ENCODE assay signal across 26 cellular contexts in genomic region chr3:9627901-9628633, GRCh38.
"Had no signal": no experiment of that assay in that cellular context is flagged by ENCODE, and none has a peak within 500 bp of the region (broad histone marks: within the 10 kb centered on the region; RNA-seq: fewer than 3 reads in every experiment).

No MANE protein-coding gene starts in this region.

- DNase-seq: effector CD4-positive, alpha-beta T cell; endodermal cell; erythroblast; glutamatergic neuron; left ventricle myocardium superior; mesenchymal stem cell; midbrain; occipital lobe; pancreas; psoas muscle; retina; right lobe of liver; stimulated activated CD4-positive, alpha-beta T cell treated with anti-CD3 and anti-CD28 coated beads, Interleukin-15, amount 100 ng/mL, for 24 hours; stimulated activated CD4-positive, alpha-beta T cell treated with anti-CD3 and anti-CD28 coated beads, Interleukin-1b, Interleukin-23, amount 100 ng/mL, for 48 hours; stimulated activated CD4-positive, alpha-beta T cell treated with anti-CD3 and anti-CD28 coated beads, Interleukin-4, amount 100 ng/mL, for 24 hours; upper lobe of left lung; uterus had no signal

- ATAC-seq: left ventricle myocardium superior; natural killer cell treated with Interleukin-12 subunit alpha and Interleukin-12 subunit beta and Interleukin-15 and Interleukin-18, amount 100 ng/mL, for 72 hours; pancreas; psoas muscle; stimulated activated memory B cell treated with anti-CD40 and anti-IgM and Interleukin-4, amounts not matched to agents 10 μg/mL and 1 μg/mL and 100 μg/mL, for 72 hours had no signal

- H3K4me3 Mint-ChIP-seq: endodermal cell; natural killer cell treated with Interleukin-12 subunit alpha and Interleukin-12 subunit beta and Interleukin-15 and Interleukin-18, amount 100 ng/mL, for 72 hours; stimulated activated memory B cell treated with anti-CD40 and anti-IgM and Interleukin-4, amounts not matched to agents 10 μg/mL and 1 μg/mL and 100 μg/mL, for 72 hours; stimulated activated naive CD8-positive, alpha-beta T cell treated with anti-CD3 and anti-CD28 coated beads, Interleukin-15, Interleukin-2, amounts not matched to agents 100 ng/mL and 50 ng/mL, for 24 hours had no signal

- H3K4me1 Mint-ChIP-seq: endodermal cell; stimulated activated memory B cell treated with anti-CD40 and anti-IgM and Interleukin-4, amounts not matched to agents 10 μg/mL and 1 μg/mL and 100 μg/mL, for 72 hours had no signal

- H3K9me3 ChIP-seq: pancreas, psoas muscle, right lobe of liver, uterus had no signal

- H3K27me3 ChIP-seq: pancreas, right lobe of liver, tibial artery, upper lobe of left lung, uterus had no signal

- FAIRE-seq: endothelial cell of umbilical vein, frontal cortex, keratinocyte, pancreas had no signal

- H3K4me3 ChIP-seq: coronary artery, lung, pancreas, psoas muscle, right lobe of liver, tibial artery, upper lobe of left lung, uterus had no signal

- H3K36me3 Mint-ChIP-seq: natural killer cell treated with Interleukin-12 subunit alpha and Interleukin-12 subunit beta and Interleukin-15 and Interleukin-18, amount 100 ng/mL, for 72 hours; stimulated activated memory B cell treated with anti-CD40 and anti-IgM and Interleukin-4, amounts not matched to agents 10 μg/mL and 1 μg/mL and 100 μg/mL, for 72 hours had no signal

- H3K27ac Mint-ChIP-seq: endodermal cell; natural killer cell treated with Interleukin-12 subunit alpha and Interleukin-12 subunit beta and Interleukin-15 and Interleukin-18, amount 100 ng/mL, for 72 hours; stimulated activated memory B cell treated with anti-CD40 and anti-IgM and Interleukin-4, amounts not matched to agents 10 μg/mL and 1 μg/mL and 100 μg/mL, for 72 hours; stimulated activated naive CD8-positive, alpha-beta T cell treated with anti-CD3 and anti-CD28 coated beads, Interleukin-15, Interleukin-2, amounts not matched to agents 100 ng/mL and 50 ng/mL, for 24 hours had no signal

- H3K36me3 ChIP-seq: pancreas, right lobe of liver, tibial artery, upper lobe of left lung, uterus had no signal

- H3K4me1 ChIP-seq: pancreas, psoas muscle, right lobe of liver, tibial artery, upper lobe of left lung, uterus had no signal

- H3K9me3 Mint-ChIP-seq: natural killer cell treated with Interleukin-12 subunit alpha and Interleukin-12 subunit beta and Interleukin-15 and Interleukin-18, amount 100 ng/mL, for 72 hours had no signal

- H3K27ac ChIP-seq: coronary artery, pancreas, psoas muscle, right lobe of liver, tibial artery, upper lobe of left lung, uterus had no signal
